Comparison of ENCODE assay signal across 1 cellular context in genomic region chr9:96655198-96655851, GRCh38.
A peak's percentile ranks its signal among the peaks of the same experiment; 100 is the strongest.
TF ChIP-seq lines count a peak whose summit lies in the region.

A gene with protein sequence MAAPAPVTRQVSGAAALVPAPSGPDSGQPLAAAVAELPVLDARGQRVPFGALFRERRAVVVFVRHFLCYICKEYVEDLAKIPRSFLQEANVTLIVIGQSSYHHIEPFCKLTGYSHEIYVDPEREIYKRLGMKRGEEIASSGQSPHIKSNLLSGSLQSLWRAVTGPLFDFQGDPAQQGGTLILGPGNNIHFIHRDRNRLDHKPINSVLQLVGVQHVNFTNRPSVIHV (minus strand): TSS chr9:96655317. CDS start chr9:96655281, 36 bp downstream.

TF ChIP-seq in HEK293, 187 proteins besides CTCF, POLR2A, EP300 and RAD21 (continued from another document):
- TF ChIP-seq HIC1 (tag by site-specific recombination; IDR thresholded peaks at IDR 0.05) (peak; percentile 96), GLIS2 (tag by site-specific recombination; IDR thresholded peaks at IDR 0.05) (peak; percentile 65; the same call in 1 of the 2 replicates), ZNF423 (tag by site-specific recombination; IDR thresholded peaks at IDR 0.05) (no peak), KLF8 (tag by site-specific recombination; IDR thresholded peaks at IDR 0.05) (peak; percentile 49), ZNF513 (tag by site-specific recombination; IDR thresholded peaks at IDR 0.05) (no peak), KLF1 (tag by site-specific recombination; IDR thresholded peaks at IDR 0.05) (peak; percentile 68), ZNF354C (tag by site-specific recombination; IDR thresholded peaks at IDR 0.05; ENCODE audit: borderline replicate concordance, low read depth) (no peak)
- TF ChIP-seq, protein P1, sequence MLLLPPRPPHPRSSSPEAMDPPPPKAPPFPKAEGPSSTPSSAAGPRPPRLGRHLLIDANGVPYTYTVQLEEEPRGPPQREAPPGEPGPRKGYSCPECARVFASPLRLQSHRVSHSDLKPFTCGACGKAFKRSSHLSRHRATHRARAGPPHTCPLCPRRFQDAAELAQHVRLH (tag by site-specific recombination; IDR thresholded peaks at IDR 0.05): 0 out of 2 replicates have a peak, but pooled peaks have one; percentile 28
TF ChIP-seq in HEK293: peak in this region for 21.
